10 cellular contexts compared by ENCODE assay signal in genomic region chr9:137762414-137763061, GRCh38.
DNase-seq lines count a peak whose midpoint lies in the region; ATAC-seq and TF ChIP-seq lines count a peak whose summit lies in the region.
"Had no signal": no experiment of that assay in that cellular context is flagged by ENCODE, and none has a peak within 500 bp of the region (broad histone marks: within the 10 kb centered on the region; RNA-seq: fewer than 3 reads in every experiment).

No MANE protein-coding gene starts in this region.

- peaks cover 33% of the 10 kb centered on the region for H3K4me1 Mint-ChIP-seq in activated naive CD4-positive, alpha-beta T cell treated with anti-CD3 and anti-CD28 coated beads for 36 hours (ENCODE audit: low read depth)
- H3K4me1 Mint-ChIP-seq in H9 (peaks cover 11 to 13% of the 10 kb centered on the region in 2 experiments), WTC11 (peaks cover 19% of the 10 kb centered on the region)
- peaks cover 51 to 71% of the 10 kb centered on the region in 2 donors for H3K4me1 Mint-ChIP-seq in stimulated activated naive B cell treated with anti-CD40 and anti-IgM and Interleukin-4, amounts not matched to agents 10 μg/mL and 1 μg/mL and 100 μg/mL, for 72 hours

- H3K4ac ChIP-seq in H9 (ENCODE audit: low read depth, low read length), result no peak overlapping the region

- intact Hi-C loops in activated naive CD4-positive, alpha-beta T cell treated with anti-CD3 and anti-CD28 coated beads for 36 hours (cut with micrococcal nuclease), result no loop called here

- H3K4me2 ChIP-seq in H9 (ENCODE audit: insufficient read depth, insufficient read length, low read length), result no peak overlapping the region
- H3K4me2 ChIP-seq: BLaER1 treated with 17β-estradiol and CSF1 and Interleukin-3, amounts not matched to agents 10 nM and 100 nM had no signal

- H3K36me3 Mint-ChIP-seq in activated naive CD4-positive, alpha-beta T cell treated with anti-CD3 and anti-CD28 coated beads for 36 hours (ENCODE audit: low read depth), result peaks cover 48% of the 10 kb centered on the region
- H3K36me3 Mint-ChIP-seq in H9 (ENCODE audit: insufficient read depth in 1 of 3, low read depth in 3 of 3) (peaks cover 47 to 79% (median 78%) of the 10 kb centered on the region in 3 experiments; a peak in 6 of 7 replicates), WTC11 (peaks cover 69% of the 10 kb centered on the region)
- peaks cover 75 to 82% of the 10 kb centered on the region in 2 donors for H3K36me3 Mint-ChIP-seq in stimulated activated naive B cell treated with anti-CD40 and anti-IgM and Interleukin-4, amounts not matched to agents 10 μg/mL and 1 μg/mL and 100 μg/mL, for 72 hours

- peak overlapping the region; percentile 83 for H3K27ac Mint-ChIP-seq in activated naive CD4-positive, alpha-beta T cell treated with anti-CD3 and anti-CD28 coated beads for 36 hours
- peak overlapping the region; percentile 29 to 89 (median 55); a peak in 6 of 7 replicates for H3K27ac Mint-ChIP-seq in H9
- H3K27ac Mint-ChIP-seq in WTC11, result peak overlapping the region; percentile 82
- H3K27ac Mint-ChIP-seq in stimulated activated naive B cell treated with anti-CD40 and anti-IgM and Interleukin-4, amounts not matched to agents 10 μg/mL and 1 μg/mL and 100 μg/mL, for 72 hours, result peak overlapping the region; percentile 100
- H3K27ac Mint-ChIP-seq: activated naive CD8-positive, alpha-beta T cell treated with anti-CD3 and anti-CD28 coated beads, Interleukin-2, amount 10 ng/mL, durations not matched to agents 7 days and 5 days had no signal

- no peaks in the 10 kb centered on the region for H3K9me3 Mint-ChIP-seq in activated naive CD4-positive, alpha-beta T cell treated with anti-CD3 and anti-CD28 coated beads for 36 hours
- H3K9me3 Mint-ChIP-seq in H9 (no peaks in the 10 kb centered on the region; a peak in 1 of 5 replicates), WTC11 (no peaks in the 10 kb centered on the region)
- H3K9me3 Mint-ChIP-seq in stimulated activated naive B cell treated with anti-CD40 and anti-IgM and Interleukin-4, amounts not matched to agents 10 μg/mL and 1 μg/mL and 100 μg/mL, for 72 hours, result peaks cover 12 to 15% of the 10 kb centered on the region in 2 donors
- H3K9me3 Mint-ChIP-seq: activated naive CD8-positive, alpha-beta T cell treated with anti-CD3 and anti-CD28 coated beads, Interleukin-2, amount 10 ng/mL, durations not matched to agents 7 days and 5 days had no signal

- H2BK20ac ChIP-seq in H9 (ENCODE audit: low read depth, low read length, poor library complexity, severe bottlenecking), result no peak overlapping the region

- H3K79me1 ChIP-seq in H9 (ENCODE audit: insufficient read depth, low read depth, low read length, poor library complexity, severe bottlenecking), result no peaks in the 10 kb centered on the region

- H4K5ac ChIP-seq in H9 (ENCODE audit: insufficient read length, low read depth, low read length), result no peak overlapping the region

- no peak overlapping the region for H3K4me3 Mint-ChIP-seq in activated naive CD4-positive, alpha-beta T cell treated with anti-CD3 and anti-CD28 coated beads for 36 hours
- no peak overlapping the region for H3K4me3 Mint-ChIP-seq in H9
- H3K4me3 Mint-ChIP-seq in WTC11, result no peak overlapping the region
- H3K4me3 Mint-ChIP-seq in stimulated activated naive B cell treated with anti-CD40 and anti-IgM and Interleukin-4, amounts not matched to agents 10 μg/mL and 1 μg/mL and 100 μg/mL, for 72 hours, result peak overlapping the region; percentile 73 to 75
- H3K4me3 Mint-ChIP-seq: activated naive CD8-positive, alpha-beta T cell treated with anti-CD3 and anti-CD28 coated beads, Interleukin-2, amount 10 ng/mL, durations not matched to agents 7 days and 5 days had no signal

- no CpG with 5 or more reads among the region's 21 CpGs for WGBS in H9 (ENCODE audit: extremely low coverage, insufficient read length, low lambda C conversion rate)

- ATAC-seq in WTC11, result no peak
- ATAC-seq in stimulated activated naive B cell treated with anti-CD40 and anti-IgM and Interleukin-4, amounts not matched to agents 10 μg/mL and 1 μg/mL and 100 μg/mL, for 72 hours (replicated peaks), result peak; percentile 16 to 27

- H3K18ac ChIP-seq in H9 (ENCODE audit: insufficient read length, low read depth, low read length), result no peak overlapping the region

- H4K91ac ChIP-seq in H9 (ENCODE audit: insufficient read length, low read depth, low read length), result no peak overlapping the region

- H2AK5ac ChIP-seq in H9 (ENCODE audit: insufficient read length, low read length), result no peak overlapping the region

- POLR2A ChIA-PET in WTC11 (lab: Charles Lee), result no interaction called here

- H3K79me2 ChIP-seq in H9 (ENCODE audit: insufficient read depth, low read length), result no peaks in the 10 kb centered on the region

- H3K27me3 ChIP-seq in H9 (ENCODE audit: insufficient read depth, low read length), result no peaks in the 10 kb centered on the region
- H3K27me3 ChIP-seq: BLaER1 treated with 17β-estradiol and CSF1 and Interleukin-3, amounts not matched to agents 10 nM and 100 nM had no signal

- H3K9ac ChIP-seq in H9 (ENCODE audit: extremely low read depth, insufficient read length, low read length), result no peak overlapping the region
- H3K9ac ChIP-seq: BLaER1 treated with 17β-estradiol and CSF1 and Interleukin-3, amounts not matched to agents 10 nM and 100 nM had no signal

- H2BK15ac ChIP-seq in H9 (ENCODE audit: low read depth, low read length), result no peak overlapping the region

- no peak for DNase-seq in activated naive CD4-positive, alpha-beta T cell treated with anti-CD3 and anti-CD28 coated beads for 36 hours
- DNase-seq in activated naive CD4-positive, alpha-beta T cell treated with anti-CD3 and anti-CD28 coated beads, Interleukin-2, amount 50 U/mL, for 16 hours, result no peak
- DNase-seq in H9, result no peak
- DNase-seq in WTC11 (ENCODE audit: low spot score), result no peak
- peak; percentile 37 for DNase-seq in stimulated activated naive B cell treated with anti-CD40 and anti-IgM and Interleukin-4, amounts not matched to agents 10 μg/mL and 1 μg/mL and 100 μg/mL, for 72 hours
- DNase-seq in HUDEP-2 (lab: John Stamatoyannopoulos, UW; ENCODE audit: unreplicated experiment in 76 of 76), result no peak
- DNase-seq in activated T-cell treated with anti-CD3 and anti-CD28 coated beads, Interleukin-2, amount 50 U/mL, for 48 hours, result no peak
- no peak for DNase-seq in SHP77 treated with DMSO at 0.1 percent for 48 hours (lab: John Stamatoyannopoulos, UW)
- DNase-seq: activated naive CD8-positive, alpha-beta T cell treated with anti-CD3 and anti-CD28 coated beads, Interleukin-2, amount 10 ng/mL, durations not matched to agents 7 days and 5 days had no signal

- H3T11ph ChIP-seq in H9 (ENCODE audit: low read length), result no peak overlapping the region

- no peak overlapping the region for H3K23ac ChIP-seq in H9 (ENCODE audit: insufficient read length, low read depth, low read length)

- no peaks in the 10 kb centered on the region for H4K20me1 ChIP-seq in H9 (ENCODE audit: control insufficient read depth, insufficient read depth, insufficient read length)

- no peak overlapping the region for H2AFZ ChIP-seq in H9 (ENCODE audit: low read length)

- no peak for TF ChIP-seq CTCF in H9 (conservative IDR thresholded peaks at IDR 0.05)
- TF ChIP-seq CTCF in WTC11 (IDR thresholded peaks at IDR 0.05), result no peak

- no peak overlapping the region for H2BK120ac ChIP-seq in H9 (ENCODE audit: low read depth, low read length, poor library complexity, severe bottlenecking)

- no peak overlapping the region for H3K27ac ChIP-seq in H9 (ENCODE audit: insufficient read length, low read depth, low read length)

- H3K56ac ChIP-seq in H9 (ENCODE audit: insufficient read length, low read depth, low read length), result no peak overlapping the region

- H2BK5ac ChIP-seq in H9 (ENCODE audit: insufficient read length, low read length), result no peak overlapping the region

- H3K23me2 ChIP-seq in H9 (ENCODE audit: insufficient read length, low read depth, low read length, poor library complexity, severe bottlenecking), result no peaks in the 10 kb centered on the region

- no peak overlapping the region for H3K14ac ChIP-seq in H9 (ENCODE audit: insufficient read depth, low read length)

- CTCF ChIA-PET in activated naive CD4-positive, alpha-beta T cell treated with anti-CD3 and anti-CD28 coated beads for 36 hours (lab: Charles Lee), result no interaction called here
- CTCF ChIA-PET in WTC11 (lab: Charles Lee), result no interaction called here

- no peak overlapping the region for H2BK12ac ChIP-seq in H9 (ENCODE audit: insufficient read length, low read depth, low read length)

- H4K8ac ChIP-seq in H9 (replicated peaks; ENCODE audit: insufficient read length, low read depth, low read length), result no peak overlapping the region

- no peaks in the 10 kb centered on the region for H3K4me1 ChIP-seq in H9 (ENCODE audit: insufficient read depth, low read length)

- no peaks in the 10 kb centered on the region for H3K9me3 ChIP-seq in H9 (ENCODE audit: control insufficient read depth, low read depth, low read length)

- H3K27me3 Mint-ChIP-seq in activated naive CD4-positive, alpha-beta T cell treated with anti-CD3 and anti-CD28 coated beads for 36 hours (ENCODE audit: low read depth), result no peaks in the 10 kb centered on the region
- no peaks in the 10 kb centered on the region; the same call in 1 of the 2 replicates for H3K27me3 Mint-ChIP-seq in H9 (ENCODE audit: low read depth)
- no peaks in the 10 kb centered on the region for H3K27me3 Mint-ChIP-seq in WTC11 (ENCODE audit: low read depth)
- H3K27me3 Mint-ChIP-seq in stimulated activated naive B cell treated with anti-CD40 and anti-IgM and Interleukin-4, amounts not matched to agents 10 μg/mL and 1 μg/mL and 100 μg/mL, for 72 hours, result no peaks in the 10 kb centered on the region
- H3K27me3 Mint-ChIP-seq: activated naive CD8-positive, alpha-beta T cell treated with anti-CD3 and anti-CD28 coated beads, Interleukin-2, amount 10 ng/mL, durations not matched to agents 7 days and 5 days had no signal

TF ChIP-seq in WTC11, 78 proteins besides CTCF, POLR2A, EP300 and RAD21 (continues in another document):
- TF ChIP-seq FOXP1 (CRISPR knock-in tag; IDR thresholded peaks at IDR 0.05; ENCODE audit: borderline replicate concordance) (no peak), CDX4 (CRISPR knock-in tag; IDR thresholded peaks at IDR 0.05; ENCODE audit: borderline replicate concordance) (no peak), GTF2I (CRISPR knock-in tag; conservative IDR thresholded peaks at IDR 0.05) (no peak)

Comparison
In these comparisons a context has a peak if more than half of its experiments do, and no peak if none do; other contexts are left out.
1. H3K4me3 Mint-ChIP-seq: peak in stimulated activated naive B cell treated with anti-CD40 and anti-IgM and Interleukin-4, amounts not matched to agents 10 μg/mL and 1 μg/mL and 100 μg/mL, for 72 hours (2 of 2); none in activated naive CD4-positive, alpha-beta T cell treated with anti-CD3 and anti-CD28 coated beads for 36 hours (single experiment), H9 (0 of 2) and WTC11 (single experiment).
2. Peak in every context shown above with its lines, with median percentiles within 50 percentile points of each other: H3K27ac Mint-ChIP-seq.